In the genomic region with DNA sequence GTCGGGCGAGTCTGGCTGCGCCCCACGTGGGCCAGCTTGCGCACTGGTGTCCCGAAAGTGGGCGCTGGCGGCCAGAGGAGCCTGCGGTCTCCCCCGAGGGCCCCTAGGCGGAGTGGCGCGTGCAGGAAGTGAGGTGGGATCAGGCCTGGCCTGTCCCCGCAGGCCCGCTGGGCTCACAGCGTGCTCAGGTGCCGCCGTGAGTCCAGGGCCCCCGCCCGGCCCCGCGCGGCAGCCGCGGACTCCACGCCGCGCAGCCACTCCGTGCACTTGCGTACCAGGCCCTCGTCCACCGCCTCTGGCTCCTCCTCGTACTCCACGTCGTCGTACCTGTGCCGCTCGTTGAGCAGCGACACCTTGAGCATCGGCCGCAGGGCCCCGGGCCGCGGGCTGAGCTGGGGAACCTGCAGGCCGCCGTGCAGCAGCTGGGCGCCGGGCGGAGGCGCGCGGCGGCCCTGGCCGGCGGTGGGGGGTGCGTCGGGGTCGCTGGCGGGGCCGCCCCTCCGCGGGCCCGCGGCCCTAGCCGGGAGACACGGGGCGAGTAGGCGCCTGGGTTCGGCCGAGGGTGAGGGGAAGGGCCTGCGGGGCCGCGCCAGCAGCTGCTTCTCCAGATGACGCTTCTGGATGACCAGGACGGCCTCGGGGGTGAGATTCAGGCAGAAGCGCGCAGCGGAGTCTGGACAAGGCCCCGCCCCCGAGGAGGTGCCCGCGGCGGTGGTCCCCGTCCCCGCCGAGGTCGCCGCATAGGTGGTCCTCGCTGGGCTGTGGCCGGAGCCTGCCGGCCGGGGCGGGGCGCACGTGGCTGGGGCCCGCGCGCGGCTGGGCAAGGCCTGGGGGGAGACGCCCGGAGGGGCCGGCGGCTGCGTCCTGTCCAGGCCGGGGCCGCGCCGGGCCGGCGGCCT, we compare ENCODE assay signal across 9 cellular contexts. TPM values are rescaled to one million over a fixed set of nuclear protein-coding genes. Genes with fewer than 3 reads are reported as not detected.
A peak's percentile ranks its signal among the peaks of the same experiment; 100 is the strongest.
DNase-seq lines count a peak whose midpoint lies in the region; ATAC-seq and TF ChIP-seq lines count a peak whose summit lies in the region.
"Had no signal": no experiment of that assay in that cellular context is flagged by ENCODE, and none has a peak within 500 bp of the region (broad histone marks: within the 10 kb centered on the region; RNA-seq: fewer than 3 reads in every experiment).

No MANE protein-coding gene starts in this region.

- no peak overlapping the region for H3K9ac ChIP-seq in mammary epithelial cell (ENCODE audit: insufficient read depth, low read length)
- H3K9ac ChIP-seq: KMS-11 had no signal

- H3K9me3 ChIP-seq in mammary epithelial cell (replicated peaks; ENCODE audit: insufficient read depth, low read length) (no peaks in the 10 kb centered on the region), mesodermal cell (ENCODE audit: control insufficient read depth, low read length) (no peaks in the 10 kb centered on the region)

- DNase-seq in D341Med (ENCODE audit: low spot score) (peak; percentile 59), HL-60 (ENCODE audit: low read depth in 1 of 2, low spot score in 1 of 2) (no peak), mammary epithelial cell (no peak), EL (no peak), AG08396 (ENCODE audit: low spot score) (no peak)

- BruUV-seq in mammary epithelial cell (replicated peaks; lab: Mats Ljungman, UMichigan) = no TSS peak

- peaks cover 4% of the 10 kb centered on the region for H3K4me1 ChIP-seq in mammary epithelial cell (ENCODE audit: insufficient read depth, low read length)
- H3K4me1 ChIP-seq in mesodermal cell (ENCODE audit: control insufficient read depth, insufficient read depth, low read length, poor library complexity, severe bottlenecking) = no peaks in the 10 kb centered on the region

- H3K27ac ChIP-seq in HL-60 (replicated peaks) (no peak overlapping the region), mammary epithelial cell (ENCODE audit: insufficient read depth, low read depth, low read length) (no peak overlapping the region), mesodermal cell (ENCODE audit: low read depth, low read length, severe bottlenecking) (no peak overlapping the region)
- H3K27ac ChIP-seq: KMS-11 had no signal

- H3K27me3 ChIP-seq in HL-60 (ENCODE audit: insufficient read depth, poor library complexity, severe bottlenecking) = peaks cover 35% of the 10 kb centered on the region
- peaks cover 37% of the 10 kb centered on the region for H3K27me3 ChIP-seq in mammary epithelial cell (ENCODE audit: insufficient read depth, low read length)

- H3K4me3 ChIP-seq in HL-60 (replicated peaks; ENCODE audit: insufficient read depth, low read length) = peak overlapping the region; percentile 36
- H3K4me3 ChIP-seq in mammary epithelial cell (replicated peaks in 1 of 3; ENCODE audit: insufficient read depth in 1 of 3, low read depth in 2 of 3, low read length in 3 of 3) = peak overlapping the region in 2 of 3 experiments; percentile 32 to 38
- H3K4me3 ChIP-seq in mesodermal cell (ENCODE audit: extremely low read depth, insufficient read depth, low read length, poor library complexity, severe bottlenecking) = peak overlapping the region; percentile 38

- dilution Hi-C loops in mammary epithelial cell (cut with HindIII; ENCODE audit: low sequenced_read_pairs) = no loop called here

- no peaks in the 10 kb centered on the region for H3K36me3 ChIP-seq in mammary epithelial cell (ENCODE audit: insufficient read depth, low read length)
- H3K36me3 ChIP-seq in mesodermal cell (ENCODE audit: control insufficient read depth, insufficient read depth, low read length) = no peaks in the 10 kb centered on the region

- CTCF ChIA-PET in mammary epithelial cell (lab: Charles Lee; ENCODE audit: low non-redundant PET) = no interaction called here

- H2AFZ ChIP-seq in mammary epithelial cell (ENCODE audit: low read depth, low read length) = peak overlapping the region; percentile 68

- no peaks in the 10 kb centered on the region for H3K79me2 ChIP-seq in mammary epithelial cell (ENCODE audit: insufficient read depth, low read length)

- in situ Hi-C loops in mammary epithelial cell (cut with MboI; ENCODE audit: low sequenced_read_pairs in 2 of 2) = no loop called here

- no peak for TF ChIP-seq CTCF in HL-60 (IDR thresholded peaks at IDR 0.05; ENCODE audit: insufficient read depth, low read length)
- no peak for TF ChIP-seq CTCF in mammary epithelial cell (conservative IDR thresholded peaks at IDR 0.05 in 1 of 2, IDR thresholded peaks at IDR 0.05 in 1 of 2; ENCODE audit: extremely low read depth in 1 of 2, insufficient read depth in 1 of 2, low read depth in 1 of 2, low read length in 2 of 2)

- intact Hi-C loops in mammary epithelial cell (cut with micrococcal nuclease) = no loop called here

- WGBS in mammary epithelial cell (ENCODE audit: low coverage, missing lambda C conversion rate) = 20% methylated on average over 11 of the region's 111 CpGs
- WGBS in mesodermal cell (ENCODE audit: insufficient coverage in 2 of 2), 2 experiments = 4 to 5% methylated on average over 44 to 92 of the region's 111 CpGs

- ATAC-seq in GM19351 (IDR thresholded peaks at IDR 0.05; ENCODE audit: unreplicated experiment) (peak; percentile 40), HG02840 (IDR thresholded peaks at IDR 0.05; ENCODE audit: low FRiP score, unreplicated experiment) (no peak)

- no peaks in the 10 kb centered on the region for H4K20me1 ChIP-seq in mammary epithelial cell (ENCODE audit: insufficient read depth, low read length)

- peak overlapping the region; percentile 68 for H3K4me2 ChIP-seq in mammary epithelial cell (ENCODE audit: insufficient read depth, low read depth, low read length)
- H3K4me2 ChIP-seq: KMS-11 had no signal

RNA-seq across cellular contexts. Expression of a gene that starts 0.9 kb away (rescaled TPM):
- total RNA-seq in mammary epithelial cell = under 1 TPM; 0.09 to 0.50 TPM
- polyA plus RNA-seq in mammary epithelial cell = 0.01 TPM
- polyA minus RNA-seq in mammary epithelial cell = not detected
- 0.11 TPM for polyA plus RNA-seq in mesodermal cell (2013, experiment 1 of 2)
- not detected for polyA plus RNA-seq in mesodermal cell (2013, experiment 2 of 2)

RNA-seq across cellular contexts. Expression of a gene that starts 35.0 kb away (rescaled TPM):
- total RNA-seq in mammary epithelial cell = 10 to 100 TPM; 31.0 to 41.1 TPM
- 45.1 TPM for polyA plus RNA-seq in mammary epithelial cell
- polyA minus RNA-seq in mammary epithelial cell = 33.2 TPM
- polyA plus RNA-seq in mesodermal cell (2013, experiment 1 of 2) = 54.4 TPM
- polyA plus RNA-seq in mesodermal cell (2013, experiment 2 of 2) = 53.5 TPM
